Comparison of ENCODE assay signal across 9 cellular contexts in genomic region chr5:136020383-136021015, GRCh38. TPM values are rescaled to one million over a fixed set of nuclear protein-coding genes. Genes with fewer than 3 reads are reported as not detected.
DNase-seq lines count a peak whose midpoint lies in the region; ATAC-seq, FAIRE-seq and TF ChIP-seq lines count a peak whose summit lies in the region.
"Had no signal": no experiment of that assay in that cellular context is flagged by ENCODE, and none has a peak within 500 bp of the region (broad histone marks: within the 10 kb centered on the region; RNA-seq: fewer than 3 reads in every experiment).

No MANE protein-coding gene starts in this region.

- CTCF ChIA-PET in WTC11 (lab: Charles Lee) = interaction anchor here (0.6 kb wide), 1 partner anchor 397 kb away, joined by 3 read pairs; no protein-coding TSS in a partner anchor

- in situ Hi-C loops in ACHN (cut with HindIII; ENCODE audit: low pct_ligation_motif_present, low pct_unique_long_range_greater_than_20kb, low sequenced_read_pairs) = no loop called here

- H3K4me1 Mint-ChIP-seq in WTC11 = peaks cover 4% of the 10 kb centered on the region; the same call in 1 of the 2 replicates
- H3K4me1 Mint-ChIP-seq: activated naive CD8-positive, alpha-beta T cell treated with anti-CD3 and anti-CD28 coated beads, Interleukin-2, amount 10 ng/mL, durations not matched to agents 7 days and 5 days had no signal

- no peaks in the 10 kb centered on the region for H3K9me3 Mint-ChIP-seq in WTC11
- H3K9me3 Mint-ChIP-seq: activated naive CD8-positive, alpha-beta T cell treated with anti-CD3 and anti-CD28 coated beads, Interleukin-2, amount 10 ng/mL, durations not matched to agents 7 days and 5 days had no signal

- H3K4me3 Mint-ChIP-seq in WTC11 = no peak overlapping the region
- H3K4me3 Mint-ChIP-seq: activated naive CD8-positive, alpha-beta T cell treated with anti-CD3 and anti-CD28 coated beads, Interleukin-2, amount 10 ng/mL, durations not matched to agents 7 days and 5 days had no signal

- no peaks in the 10 kb centered on the region for H3K36me3 Mint-ChIP-seq in WTC11
- H3K36me3 Mint-ChIP-seq: activated naive CD8-positive, alpha-beta T cell treated with anti-CD3 and anti-CD28 coated beads, Interleukin-2, amount 10 ng/mL, durations not matched to agents 7 days and 5 days had no signal

- no peak for TF ChIP-seq CTCF in WTC11 (IDR thresholded peaks at IDR 0.05)

- peak; percentile 81 for FAIRE-seq in TTC549 (lab: Jason Lieb, UNC)

- DNase-seq in ACHN = peak; percentile 76
- DNase-seq in HCEC 1CT = peak; percentile 95
- DNase-seq in left lobe of liver (ENCODE audit: low spot score) = no peak
- DNase-seq in COLO668 (lab: John Stamatoyannopoulos, UW; ENCODE audit: unreplicated experiment) = no peak
- no peak for DNase-seq in left colon
- DNase-seq in WTC11 (ENCODE audit: low spot score) = no peak
- DNase-seq: activated naive CD8-positive, alpha-beta T cell treated with anti-CD3 and anti-CD28 coated beads, Interleukin-2, amount 10 ng/mL, durations not matched to agents 7 days and 5 days had no signal

- peaks cover 13% of the 10 kb centered on the region; the same call in 1 of the 2 replicates for H3K27me3 Mint-ChIP-seq in WTC11 (ENCODE audit: low read depth)

- H3K27ac Mint-ChIP-seq in WTC11 = no peak overlapping the region
- H3K27ac Mint-ChIP-seq: activated naive CD8-positive, alpha-beta T cell treated with anti-CD3 and anti-CD28 coated beads, Interleukin-2, amount 10 ng/mL, durations not matched to agents 7 days and 5 days had no signal

- ATAC-seq in left lobe of liver (peak; percentile 29), HG03469 (IDR thresholded peaks at IDR 0.05; ENCODE audit: unreplicated experiment) (no peak), left colon (no peak), WTC11 (no peak)

- intact Hi-C loops in left colon (cut with DNase I, micrococcal nuclease) = no loop called here

- POLR2A ChIA-PET in WTC11 (lab: Charles Lee) = no interaction called here

TF ChIP-seq in WTC11, 78 proteins besides CTCF, POLR2A, EP300 and RAD21:
- TF ChIP-seq GABPB1 (CRISPR knock-in tag; IDR thresholded peaks at IDR 0.05) (no peak), IRF1 (CRISPR knock-in tag; IDR thresholded peaks at IDR 0.05) (no peak), MXD4 (CRISPR knock-in tag; IDR thresholded peaks at IDR 0.05; ENCODE audit: borderline replicate concordance) (no peak), OVOL2 (CRISPR knock-in tag; IDR thresholded peaks at IDR 0.05; ENCODE audit: borderline replicate concordance) (no peak), ZNF219 (CRISPR knock-in tag; IDR thresholded peaks at IDR 0.05; ENCODE audit: borderline replicate concordance) (no peak), NR3C1 (CRISPR knock-in tag; conservative IDR thresholded peaks at IDR 0.05; ENCODE audit: low read depth) (no peak), SMAD4 (CRISPR knock-in tag; IDR thresholded peaks at IDR 0.05) (no peak), KAT7 (CRISPR knock-in tag; IDR thresholded peaks at IDR 0.05; ENCODE audit: borderline replicate concordance) (no peak), JAZF1 (CRISPR knock-in tag; IDR thresholded peaks at IDR 0.05) (no peak), JUN (CRISPR knock-in tag; IDR thresholded peaks at IDR 0.05) (no peak), HMGA2 (CRISPR knock-in tag; IDR thresholded peaks at IDR 0.05) (no peak)
- TF ChIP-seq, protein P1, sequence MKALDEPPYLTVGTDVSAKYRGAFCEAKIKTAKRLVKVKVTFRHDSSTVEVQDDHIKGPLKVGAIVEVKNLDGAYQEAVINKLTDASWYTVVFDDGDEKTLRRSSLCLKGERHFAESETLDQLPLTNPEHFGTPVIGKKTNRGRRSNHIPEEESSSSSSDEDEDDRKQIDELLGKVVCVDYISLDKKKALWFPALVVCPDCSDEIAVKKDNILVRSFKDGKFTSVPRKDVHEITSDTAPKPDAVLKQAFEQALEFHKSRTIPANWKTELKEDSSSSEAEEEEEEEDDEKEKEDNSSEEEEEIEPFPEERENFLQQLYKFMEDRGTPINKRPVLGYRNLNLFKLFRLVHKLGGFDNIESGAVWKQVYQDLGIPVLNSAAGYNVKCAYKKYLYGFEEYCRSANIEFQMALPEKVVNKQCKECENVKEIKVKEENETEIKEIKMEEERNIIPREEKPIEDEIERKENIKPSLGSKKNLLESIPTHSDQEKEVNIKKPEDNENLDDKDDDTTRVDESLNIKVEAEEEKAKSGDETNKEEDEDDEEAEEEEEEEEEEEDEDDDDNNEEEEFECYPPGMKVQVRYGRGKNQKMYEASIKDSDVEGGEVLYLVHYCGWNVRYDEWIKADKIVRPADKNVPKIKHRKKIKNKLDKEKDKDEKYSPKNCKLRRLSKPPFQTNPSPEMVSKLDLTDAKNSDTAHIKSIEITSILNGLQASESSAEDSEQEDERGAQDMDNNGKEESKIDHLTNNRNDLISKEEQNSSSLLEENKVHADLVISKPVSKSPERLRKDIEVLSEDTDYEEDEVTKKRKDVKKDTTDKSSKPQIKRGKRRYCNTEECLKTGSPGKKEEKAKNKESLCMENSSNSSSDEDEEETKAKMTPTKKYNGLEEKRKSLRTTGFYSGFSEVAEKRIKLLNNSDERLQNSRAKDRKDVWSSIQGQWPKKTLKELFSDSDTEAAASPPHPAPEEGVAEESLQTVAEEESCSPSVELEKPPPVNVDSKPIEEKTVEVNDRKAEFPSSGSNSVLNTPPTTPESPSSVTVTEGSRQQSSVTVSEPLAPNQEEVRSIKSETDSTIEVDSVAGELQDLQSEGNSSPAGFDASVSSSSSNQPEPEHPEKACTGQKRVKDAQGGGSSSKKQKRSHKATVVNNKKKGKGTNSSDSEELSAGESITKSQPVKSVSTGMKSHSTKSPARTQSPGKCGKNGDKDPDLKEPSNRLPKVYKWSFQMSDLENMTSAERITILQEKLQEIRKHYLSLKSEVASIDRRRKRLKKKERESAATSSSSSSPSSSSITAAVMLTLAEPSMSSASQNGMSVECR (CRISPR knock-in tag; IDR thresholded peaks at IDR 0.05; ENCODE audit: borderline replicate concordance) = no peak
- TF ChIP-seq, protein P2, sequence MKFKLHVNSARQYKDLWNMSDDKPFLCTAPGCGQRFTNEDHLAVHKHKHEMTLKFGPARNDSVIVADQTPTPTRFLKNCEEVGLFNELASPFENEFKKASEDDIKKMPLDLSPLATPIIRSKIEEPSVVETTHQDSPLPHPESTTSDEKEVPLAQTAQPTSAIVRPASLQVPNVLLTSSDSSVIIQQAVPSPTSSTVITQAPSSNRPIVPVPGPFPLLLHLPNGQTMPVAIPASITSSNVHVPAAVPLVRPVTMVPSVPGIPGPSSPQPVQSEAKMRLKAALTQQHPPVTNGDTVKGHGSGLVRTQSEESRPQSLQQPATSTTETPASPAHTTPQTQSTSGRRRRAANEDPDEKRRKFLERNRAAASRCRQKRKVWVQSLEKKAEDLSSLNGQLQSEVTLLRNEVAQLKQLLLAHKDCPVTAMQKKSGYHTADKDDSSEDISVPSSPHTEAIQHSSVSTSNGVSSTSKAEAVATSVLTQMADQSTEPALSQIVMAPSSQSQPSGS (CRISPR knock-in tag; IDR thresholded peaks at IDR 0.05; ENCODE audit: borderline replicate concordance, low read depth) = no peak
- TF ChIP-seq, protein P3, sequence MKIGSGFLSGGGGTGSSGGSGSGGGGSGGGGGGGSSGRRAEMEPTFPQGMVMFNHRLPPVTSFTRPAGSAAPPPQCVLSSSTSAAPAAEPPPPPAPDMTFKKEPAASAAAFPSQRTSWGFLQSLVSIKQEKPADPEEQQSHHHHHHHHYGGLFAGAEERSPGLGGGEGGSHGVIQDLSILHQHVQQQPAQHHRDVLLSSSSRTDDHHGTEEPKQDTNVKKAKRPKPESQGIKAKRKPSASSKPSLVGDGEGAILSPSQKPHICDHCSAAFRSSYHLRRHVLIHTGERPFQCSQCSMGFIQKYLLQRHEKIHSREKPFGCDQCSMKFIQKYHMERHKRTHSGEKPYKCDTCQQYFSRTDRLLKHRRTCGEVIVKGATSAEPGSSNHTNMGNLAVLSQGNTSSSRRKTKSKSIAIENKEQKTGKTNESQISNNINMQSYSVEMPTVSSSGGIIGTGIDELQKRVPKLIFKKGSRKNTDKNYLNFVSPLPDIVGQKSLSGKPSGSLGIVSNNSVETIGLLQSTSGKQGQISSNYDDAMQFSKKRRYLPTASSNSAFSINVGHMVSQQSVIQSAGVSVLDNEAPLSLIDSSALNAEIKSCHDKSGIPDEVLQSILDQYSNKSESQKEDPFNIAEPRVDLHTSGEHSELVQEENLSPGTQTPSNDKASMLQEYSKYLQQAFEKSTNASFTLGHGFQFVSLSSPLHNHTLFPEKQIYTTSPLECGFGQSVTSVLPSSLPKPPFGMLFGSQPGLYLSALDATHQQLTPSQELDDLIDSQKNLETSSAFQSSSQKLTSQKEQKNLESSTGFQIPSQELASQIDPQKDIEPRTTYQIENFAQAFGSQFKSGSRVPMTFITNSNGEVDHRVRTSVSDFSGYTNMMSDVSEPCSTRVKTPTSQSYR (CRISPR knock-in tag; IDR thresholded peaks at IDR 0.05) = no peak
TF ChIP-seq in WTC11: peak in this region for 0.

RNA-seq across cellular contexts. Expression of gene TGFBI, which starts 8.3 kb away (rescaled TPM):
- 49.3 TPM for total RNA-seq in left lobe of liver
- 10 to 100 TPM; 21.0 to 50.3 TPM for total RNA-seq in left colon
- 7.2 to 9.1 TPM (median 7.8 TPM) in 3 replicates for total RNA-seq in WTC11 (2021)

Comparison
In these comparisons a context has a peak if more than half of its experiments do, and no peak if none do; other contexts are left out.
1. DNase-seq: peak in ACHN (single experiment) and HCEC 1CT (single experiment); none in left lobe of liver (single experiment), COLO668 (single experiment), left colon (0 of 2) and WTC11 (single experiment).